ENCODE assay signal across 2 cellular contexts in the genomic region with DNA sequence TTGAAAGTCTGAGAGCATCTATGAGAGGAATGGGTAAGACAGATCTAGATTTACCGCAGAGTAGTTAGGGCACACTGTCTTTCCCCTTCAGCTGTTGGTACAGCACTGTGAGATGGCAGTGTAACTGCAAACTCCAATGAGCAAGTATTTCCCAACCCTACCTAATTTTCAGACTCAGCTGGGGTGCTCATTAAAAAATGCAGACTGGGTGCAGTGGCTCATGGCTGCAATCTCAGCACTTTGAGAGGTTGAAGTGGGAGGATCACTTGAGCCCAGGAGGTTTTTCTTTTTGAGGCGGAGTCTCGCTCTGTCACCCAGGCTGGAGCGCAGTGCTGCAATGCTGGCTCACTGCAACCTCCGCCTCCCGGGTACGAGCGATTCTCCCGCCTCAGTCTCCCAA.
TF ChIP-seq lines count a peak whose summit lies in the region.

No MANE protein-coding gene starts in this region.

TF ChIP-seq in GM23338, 12 proteins besides CTCF, POLR2A, EP300 and RAD21 (continues in another document):
- TF ChIP-seq, protein P1, sequence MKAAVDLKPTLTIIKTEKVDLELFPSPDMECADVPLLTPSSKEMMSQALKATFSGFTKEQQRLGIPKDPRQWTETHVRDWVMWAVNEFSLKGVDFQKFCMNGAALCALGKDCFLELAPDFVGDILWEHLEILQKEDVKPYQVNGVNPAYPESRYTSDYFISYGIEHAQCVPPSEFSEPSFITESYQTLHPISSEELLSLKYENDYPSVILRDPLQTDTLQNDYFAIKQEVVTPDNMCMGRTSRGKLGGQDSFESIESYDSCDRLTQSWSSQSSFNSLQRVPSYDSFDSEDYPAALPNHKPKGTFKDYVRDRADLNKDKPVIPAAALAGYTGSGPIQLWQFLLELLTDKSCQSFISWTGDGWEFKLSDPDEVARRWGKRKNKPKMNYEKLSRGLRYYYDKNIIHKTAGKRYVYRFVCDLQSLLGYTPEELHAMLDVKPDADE (IDR thresholded peaks at IDR 0.05) = no peak
- TF ChIP-seq, protein P2, sequence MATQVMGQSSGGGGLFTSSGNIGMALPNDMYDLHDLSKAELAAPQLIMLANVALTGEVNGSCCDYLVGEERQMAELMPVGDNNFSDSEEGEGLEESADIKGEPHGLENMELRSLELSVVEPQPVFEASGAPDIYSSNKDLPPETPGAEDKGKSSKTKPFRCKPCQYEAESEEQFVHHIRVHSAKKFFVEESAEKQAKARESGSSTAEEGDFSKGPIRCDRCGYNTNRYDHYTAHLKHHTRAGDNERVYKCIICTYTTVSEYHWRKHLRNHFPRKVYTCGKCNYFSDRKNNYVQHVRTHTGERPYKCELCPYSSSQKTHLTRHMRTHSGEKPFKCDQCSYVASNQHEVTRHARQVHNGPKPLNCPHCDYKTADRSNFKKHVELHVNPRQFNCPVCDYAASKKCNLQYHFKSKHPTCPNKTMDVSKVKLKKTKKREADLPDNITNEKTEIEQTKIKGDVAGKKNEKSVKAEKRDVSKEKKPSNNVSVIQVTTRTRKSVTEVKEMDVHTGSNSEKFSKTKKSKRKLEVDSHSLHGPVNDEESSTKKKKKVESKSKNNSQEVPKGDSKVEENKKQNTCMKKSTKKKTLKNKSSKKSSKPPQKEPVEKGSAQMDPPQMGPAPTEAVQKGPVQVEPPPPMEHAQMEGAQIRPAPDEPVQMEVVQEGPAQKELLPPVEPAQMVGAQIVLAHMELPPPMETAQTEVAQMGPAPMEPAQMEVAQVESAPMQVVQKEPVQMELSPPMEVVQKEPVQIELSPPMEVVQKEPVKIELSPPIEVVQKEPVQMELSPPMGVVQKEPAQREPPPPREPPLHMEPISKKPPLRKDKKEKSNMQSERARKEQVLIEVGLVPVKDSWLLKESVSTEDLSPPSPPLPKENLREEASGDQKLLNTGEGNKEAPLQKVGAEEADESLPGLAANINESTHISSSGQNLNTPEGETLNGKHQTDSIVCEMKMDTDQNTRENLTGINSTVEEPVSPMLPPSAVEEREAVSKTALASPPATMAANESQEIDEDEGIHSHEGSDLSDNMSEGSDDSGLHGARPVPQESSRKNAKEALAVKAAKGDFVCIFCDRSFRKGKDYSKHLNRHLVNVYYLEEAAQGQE (IDR thresholded peaks at IDR 0.05; ENCODE audit: unreplicated experiment) = no peak
- TF ChIP-seq EZH2 (IDR thresholded peaks at IDR 0.05; ENCODE audit: low read depth, unreplicated experiment) = no peak
- TF ChIP-seq ZNF114 (CRISPR knock-in tag; IDR thresholded peaks at IDR 0.05) = no peak
- TF ChIP-seq CREB1 (CRISPR knock-in tag; IDR thresholded peaks at IDR 0.05; ENCODE audit: low read depth) = no peak
- no peak for TF ChIP-seq POLR2AphosphoS5 (IDR thresholded peaks at IDR 0.05; ENCODE audit: low read depth)
- no peak for TF ChIP-seq STAT1 (IDR thresholded peaks at IDR 0.05; ENCODE audit: unreplicated experiment)
- no peak for TF ChIP-seq EZH2phosphoT487 (IDR thresholded peaks at IDR 0.05; ENCODE audit: unreplicated experiment)
- TF ChIP-seq, protein P3, sequence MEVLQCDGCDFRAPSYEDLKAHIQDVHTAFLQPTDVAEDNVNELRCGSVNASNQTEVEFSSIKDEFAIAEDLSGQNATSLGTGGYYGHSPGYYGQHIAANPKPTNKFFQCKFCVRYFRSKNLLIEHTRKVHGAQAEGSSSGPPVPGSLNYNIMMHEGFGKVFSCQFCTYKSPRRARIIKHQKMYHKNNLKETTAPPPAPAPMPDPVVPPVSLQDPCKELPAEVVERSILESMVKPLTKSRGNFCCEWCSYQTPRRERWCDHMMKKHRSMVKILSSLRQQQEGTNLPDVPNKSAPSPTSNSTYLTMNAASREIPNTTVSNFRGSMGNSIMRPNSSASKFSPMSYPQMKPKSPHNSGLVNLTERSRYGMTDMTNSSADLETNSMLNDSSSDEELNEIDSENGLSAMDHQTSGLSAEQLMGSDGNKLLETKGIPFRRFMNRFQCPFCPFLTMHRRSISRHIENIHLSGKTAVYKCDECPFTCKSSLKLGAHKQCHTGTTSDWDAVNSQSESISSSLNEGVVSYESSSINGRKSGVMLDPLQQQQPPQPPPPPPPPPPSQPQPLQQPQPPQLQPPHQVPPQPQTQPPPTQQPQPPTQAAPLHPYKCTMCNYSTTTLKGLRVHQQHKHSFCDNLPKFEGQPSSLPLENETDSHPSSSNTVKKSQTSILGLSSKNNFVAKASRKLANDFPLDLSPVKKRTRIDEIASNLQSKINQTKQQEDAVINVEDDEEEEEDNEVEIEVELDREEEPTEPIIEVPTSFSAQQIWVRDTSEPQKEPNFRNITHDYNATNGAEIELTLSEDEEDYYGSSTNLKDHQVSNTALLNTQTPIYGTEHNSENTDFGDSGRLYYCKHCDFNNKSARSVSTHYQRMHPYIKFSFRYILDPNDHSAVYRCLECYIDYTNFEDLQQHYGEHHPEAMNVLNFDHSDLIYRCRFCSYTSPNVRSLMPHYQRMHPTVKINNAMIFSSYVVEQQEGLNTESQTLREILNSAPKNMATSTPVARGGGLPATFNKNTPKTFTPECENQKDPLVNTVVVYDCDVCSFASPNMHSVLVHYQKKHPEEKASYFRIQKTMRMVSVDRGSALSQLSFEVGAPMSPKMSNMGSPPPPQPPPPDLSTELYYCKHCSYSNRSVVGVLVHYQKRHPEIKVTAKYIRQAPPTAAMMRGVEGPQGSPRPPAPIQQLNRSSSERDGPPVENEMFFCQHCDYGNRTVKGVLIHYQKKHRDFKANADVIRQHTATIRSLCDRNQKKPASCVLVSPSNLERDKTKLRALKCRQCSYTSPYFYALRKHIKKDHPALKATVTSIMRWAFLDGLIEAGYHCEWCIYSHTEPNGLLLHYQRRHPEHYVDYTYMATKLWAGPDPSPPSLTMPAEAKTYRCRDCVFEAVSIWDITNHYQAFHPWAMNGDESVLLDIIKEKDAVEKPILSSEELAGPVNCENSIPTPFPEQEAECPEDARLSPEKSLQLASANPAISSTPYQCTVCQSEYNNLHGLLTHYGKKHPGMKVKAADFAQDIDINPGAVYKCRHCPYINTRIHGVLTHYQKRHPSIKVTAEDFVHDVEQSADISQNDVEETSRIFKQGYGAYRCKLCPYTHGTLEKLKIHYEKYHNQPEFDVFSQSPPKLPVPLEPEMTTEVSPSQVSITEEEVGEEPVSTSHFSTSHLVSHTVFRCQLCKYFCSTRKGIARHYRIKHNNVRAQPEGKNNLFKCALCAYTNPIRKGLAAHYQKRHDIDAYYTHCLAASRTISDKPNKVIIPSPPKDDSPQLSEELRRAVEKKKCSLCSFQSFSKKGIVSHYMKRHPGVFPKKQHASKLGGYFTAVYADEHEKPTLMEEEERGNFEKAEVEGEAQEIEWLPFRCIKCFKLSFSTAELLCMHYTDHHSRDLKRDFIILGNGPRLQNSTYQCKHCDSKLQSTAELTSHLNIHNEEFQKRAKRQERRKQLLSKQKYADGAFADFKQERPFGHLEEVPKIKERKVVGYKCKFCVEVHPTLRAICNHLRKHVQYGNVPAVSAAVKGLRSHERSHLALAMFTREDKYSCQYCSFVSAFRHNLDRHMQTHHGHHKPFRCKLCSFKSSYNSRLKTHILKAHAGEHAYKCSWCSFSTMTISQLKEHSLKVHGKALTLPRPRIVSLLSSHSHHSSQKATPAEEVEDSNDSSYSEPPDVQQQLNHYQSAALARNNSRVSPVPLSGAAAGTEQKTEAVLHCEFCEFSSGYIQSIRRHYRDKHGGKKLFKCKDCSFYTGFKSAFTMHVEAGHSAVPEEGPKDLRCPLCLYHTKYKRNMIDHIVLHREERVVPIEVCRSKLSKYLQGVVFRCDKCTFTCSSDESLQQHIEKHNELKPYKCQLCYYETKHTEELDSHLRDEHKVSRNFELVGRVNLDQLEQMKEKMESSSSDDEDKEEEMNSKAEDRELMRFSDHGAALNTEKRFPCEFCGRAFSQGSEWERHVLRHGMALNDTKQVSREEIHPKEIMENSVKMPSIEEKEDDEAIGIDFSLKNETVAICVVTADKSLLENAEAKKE (CRISPR knock-in tag; IDR thresholded peaks at IDR 0.05) = no peak
- TF ChIP-seq ZNF331 (CRISPR knock-in tag; IDR thresholded peaks at IDR 0.05; ENCODE audit: low read depth) = no peak

TF ChIP-seq in GM12878, 131 proteins besides CTCF, POLR2A, EP300 and RAD21:
- TF ChIP-seq, protein P4, sequence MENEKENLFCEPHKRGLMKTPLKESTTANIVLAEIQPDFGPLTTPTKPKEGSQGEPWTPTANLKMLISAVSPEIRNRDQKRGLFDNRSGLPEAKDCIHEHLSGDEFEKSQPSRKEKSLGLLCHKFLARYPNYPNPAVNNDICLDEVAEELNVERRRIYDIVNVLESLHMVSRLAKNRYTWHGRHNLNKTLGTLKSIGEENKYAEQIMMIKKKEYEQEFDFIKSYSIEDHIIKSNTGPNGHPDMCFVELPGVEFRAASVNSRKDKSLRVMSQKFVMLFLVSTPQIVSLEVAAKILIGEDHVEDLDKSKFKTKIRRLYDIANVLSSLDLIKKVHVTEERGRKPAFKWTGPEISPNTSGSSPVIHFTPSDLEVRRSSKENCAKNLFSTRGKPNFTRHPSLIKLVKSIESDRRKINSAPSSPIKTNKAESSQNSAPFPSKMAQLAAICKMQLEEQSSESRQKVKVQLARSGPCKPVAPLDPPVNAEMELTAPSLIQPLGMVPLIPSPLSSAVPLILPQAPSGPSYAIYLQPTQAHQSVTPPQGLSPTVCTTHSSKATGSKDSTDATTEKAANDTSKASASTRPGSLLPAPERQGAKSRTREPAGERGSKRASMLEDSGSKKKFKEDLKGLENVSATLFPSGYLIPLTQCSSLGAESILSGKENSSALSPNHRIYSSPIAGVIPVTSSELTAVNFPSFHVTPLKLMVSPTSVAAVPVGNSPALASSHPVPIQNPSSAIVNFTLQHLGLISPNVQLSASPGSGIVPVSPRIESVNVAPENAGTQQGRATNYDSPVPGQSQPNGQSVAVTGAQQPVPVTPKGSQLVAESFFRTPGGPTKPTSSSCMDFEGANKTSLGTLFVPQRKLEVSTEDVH (IDR thresholded peaks at IDR 0.05; ENCODE audit: low read depth, partially characterized antibody) = no peak
- TF ChIP-seq MYC (IDR thresholded peaks at IDR 0.05; ENCODE audit: insufficient read depth, insufficient read length, insufficient replicate concordance, low read length, severe bottlenecking) (no peak), POLR2AphosphoS2 (IDR thresholded peaks at IDR 0.05; ENCODE audit: low read depth, low read length) (0 out of 2 replicates have a peak, but pooled peaks have one; percentile 11), EED (IDR thresholded peaks at IDR 0.05; ENCODE audit: low read depth) (no peak)
- TF ChIP-seq, protein P5, sequence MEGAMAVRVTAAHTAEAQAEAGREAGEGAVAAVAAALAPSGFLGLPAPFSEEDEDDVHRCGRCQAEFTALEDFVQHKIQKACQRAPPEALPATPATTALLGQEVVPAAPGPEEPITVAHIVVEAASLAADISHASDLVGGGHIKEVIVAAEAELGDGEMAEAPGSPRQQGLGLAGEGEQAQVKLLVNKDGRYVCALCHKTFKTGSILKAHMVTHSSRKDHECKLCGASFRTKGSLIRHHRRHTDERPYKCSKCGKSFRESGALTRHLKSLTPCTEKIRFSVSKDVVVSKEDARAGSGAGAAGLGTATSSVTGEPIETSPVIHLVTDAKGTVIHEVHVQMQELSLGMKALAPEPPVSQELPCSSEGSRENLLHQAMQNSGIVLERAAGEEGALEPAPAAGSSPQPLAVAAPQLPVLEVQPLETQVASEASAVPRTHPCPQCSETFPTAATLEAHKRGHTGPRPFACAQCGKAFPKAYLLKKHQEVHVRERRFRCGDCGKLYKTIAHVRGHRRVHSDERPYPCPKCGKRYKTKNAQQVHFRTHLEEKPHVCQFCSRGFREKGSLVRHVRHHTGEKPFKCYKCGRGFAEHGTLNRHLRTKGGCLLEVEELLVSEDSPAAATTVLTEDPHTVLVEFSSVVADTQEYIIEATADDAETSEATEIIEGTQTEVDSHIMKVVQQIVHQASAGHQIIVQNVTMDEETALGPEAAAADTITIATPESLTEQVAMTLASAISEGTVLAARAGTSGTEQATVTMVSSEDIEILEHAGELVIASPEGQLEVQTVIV (IDR thresholded peaks at IDR 0.05; ENCODE audit: borderline replicate concordance, partially characterized antibody) = no peak
- TF ChIP-seq, protein P6, sequence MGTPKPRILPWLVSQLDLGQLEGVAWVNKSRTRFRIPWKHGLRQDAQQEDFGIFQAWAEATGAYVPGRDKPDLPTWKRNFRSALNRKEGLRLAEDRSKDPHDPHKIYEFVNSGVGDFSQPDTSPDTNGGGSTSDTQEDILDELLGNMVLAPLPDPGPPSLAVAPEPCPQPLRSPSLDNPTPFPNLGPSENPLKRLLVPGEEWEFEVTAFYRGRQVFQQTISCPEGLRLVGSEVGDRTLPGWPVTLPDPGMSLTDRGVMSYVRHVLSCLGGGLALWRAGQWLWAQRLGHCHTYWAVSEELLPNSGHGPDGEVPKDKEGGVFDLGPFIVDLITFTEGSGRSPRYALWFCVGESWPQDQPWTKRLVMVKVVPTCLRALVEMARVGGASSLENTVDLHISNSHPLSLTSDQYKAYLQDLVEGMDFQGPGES (IDR thresholded peaks at IDR 0.05) = no peak
TF ChIP-seq in GM12878: peak in this region for 1.
